In genomic region chr4:54067163-54067562, GRCh38 we compare ENCODE assay signal across 11 cellular contexts. TPM values are rescaled to one million over a fixed set of nuclear protein-coding genes. Genes with fewer than 3 reads are reported as not detected.
DNase-seq lines count a peak whose midpoint lies in the region; ATAC-seq and TF ChIP-seq lines count a peak whose summit lies in the region.
"Had no signal": no experiment of that assay in that cellular context is flagged by ENCODE, and none has a peak within 500 bp of the region (broad histone marks: within the 10 kb centered on the region; RNA-seq: fewer than 3 reads in every experiment).

No MANE protein-coding gene starts in this region.

- H3K27me3 ChIP-seq in esophagus muscularis mucosa (no peaks in the 10 kb centered on the region), muscle layer of duodenum (ENCODE audit: low read depth, low read length) (no peaks in the 10 kb centered on the region), vagina (no peaks in the 10 kb centered on the region)

- intact Hi-C loops in Right ventricle myocardium inferior (cut with DNase I), result no loop called here
- intact Hi-C loops in cardiac septum (cut with DNase I), result loop anchor here (5.0 to 10.0 kb wide), 2 partner anchors 150 to 362 kb away; no protein-coding TSS in a partner anchor
- intact Hi-C loops in esophagus muscularis mucosa (cut with DNase I), result loop anchor here (5.0 to 10.0 kb wide), 2 partner anchors 150 to 692 kb away; partner anchors contain the start of gene FIP1L1
- intact Hi-C loops in vagina (cut with DNase I), result loop anchor here (10.0 kb wide), 1 partner anchor 168 kb away; no protein-coding TSS in a partner anchor

- H3K36me3 ChIP-seq in esophagus muscularis mucosa (no peaks in the 10 kb centered on the region), muscle layer of duodenum (ENCODE audit: control insufficient read depth in 1 of 2, insufficient read depth in 2 of 2, low read length in 2 of 2) (peaks cover 0 to 19% of the 10 kb centered on the region in 2 donors), vagina (no peaks in the 10 kb centered on the region)

- peak; percentile 26 for ATAC-seq in Right ventricle myocardium inferior
- ATAC-seq in GM21423 (IDR thresholded peaks at IDR 0.05; ENCODE audit: unreplicated experiment), result no peak
- ATAC-seq in HG03108 (IDR thresholded peaks at IDR 0.05; ENCODE audit: unreplicated experiment), result no peak

- H3K4me1 ChIP-seq in esophagus muscularis mucosa (peaks cover 23 to 35% (median 30%) of the 10 kb centered on the region in 4 donors), muscle layer of duodenum (ENCODE audit: control insufficient read depth in 1 of 2, insufficient read depth in 2 of 2, low read length in 2 of 2) (peaks cover 6 to 10% of the 10 kb centered on the region in 2 donors), vagina (peaks cover 21% of the 10 kb centered on the region)

- H3K4me3 ChIP-seq in esophagus muscularis mucosa, result no peak overlapping the region
- no peak overlapping the region for H3K4me3 ChIP-seq in muscle layer of duodenum (ENCODE audit: low read depth in 1 of 2, low read length in 2 of 2)
- H3K4me3 ChIP-seq in vagina, result no peak overlapping the region

- no peak for TF ChIP-seq EP300 in esophagus muscularis mucosa (IDR thresholded peaks at IDR 0.05)

- TF ChIP-seq POLR2A in esophagus muscularis mucosa (IDR thresholded peaks at IDR 0.05; ENCODE audit: low read depth) (no peak), vagina (IDR thresholded peaks at IDR 0.05) (no peak)

- 62% methylated on average over 5 of the region's 5 CpGs for WGBS in esophagus muscularis mucosa

- TF ChIP-seq CTCF in esophagus muscularis mucosa (IDR thresholded peaks at IDR 0.05) (no peak), vagina (IDR thresholded peaks at IDR 0.05) (no peak)

- H3K9me3 ChIP-seq in esophagus muscularis mucosa (no peaks in the 10 kb centered on the region), muscle layer of duodenum (ENCODE audit: control insufficient read depth in 1 of 2, low read length in 2 of 2) (no peaks in the 10 kb centered on the region), vagina (no peaks in the 10 kb centered on the region)

- DNase-seq in Right ventricle myocardium inferior (ENCODE audit: missing footprints), result no peak
- no peak for DNase-seq in cardiac septum (ENCODE audit: low spot score)
- DNase-seq in esophagus muscularis mucosa (ENCODE audit: extremely low spot score), result no peak
- no peak for DNase-seq in vagina (ENCODE audit: extremely low spot score in 2 of 2)
- no peak for DNase-seq in cerebellar nuclear complex (lab: John Stamatoyannopoulos, UW)
- DNase-seq: activated effector memory CD4-positive, alpha-beta T cell treated with Interleukin-2 at 50 U/mL for 16 hours; NCI-H1048 had no signal

- H3K27ac ChIP-seq in esophagus muscularis mucosa (replicated peaks in 1 of 4), result peak overlapping the region; percentile 60 to 96 (median 90)
- H3K27ac ChIP-seq in muscle layer of duodenum (ENCODE audit: low read length), result peak overlapping the region; percentile 88
- H3K27ac ChIP-seq in vagina, result peak overlapping the region; percentile 66

RNA-seq across cellular contexts. Expression of gene CHIC2, which starts 2.8 kb away (rescaled TPM):
- total RNA-seq in Right ventricle myocardium inferior (10.1 TPM), cardiac septum (12.4 TPM), esophagus muscularis mucosa (10 to 100 TPM; 29.8 to 40.4 (median 33.6) TPM), vagina (40.0 TPM)

RNA-seq across cellular contexts. Expression of gene GSX2, which starts 32.8 kb away (rescaled TPM):
- total RNA-seq in Right ventricle myocardium inferior (not detected), cardiac septum (not detected), esophagus muscularis mucosa (not detected), vagina (not detected)
- total RNA-seq: urinary bladder had no signal
